Comparison of ENCODE assay signal across 1 cellular context in genomic region chr9:134976403-134976802, GRCh38.
TF ChIP-seq lines count a peak whose summit lies in the region.

No MANE protein-coding gene starts in this region.

TF ChIP-seq in GM23338, 12 proteins besides CTCF, POLR2A, EP300 and RAD21 (continued from another document):
- TF ChIP-seq EZH2 (IDR thresholded peaks at IDR 0.05; ENCODE audit: low read depth, unreplicated experiment) (no peak), POLR2AphosphoS5 (IDR thresholded peaks at IDR 0.05; ENCODE audit: low read depth) (no peak)
